19 cellular contexts compared by ENCODE assay signal in genomic region chr10:51224610-51225230, GRCh38.
A peak's percentile ranks its signal among the peaks of the same experiment; 100 is the strongest.
DNase-seq lines count a peak whose midpoint lies in the region; ATAC-seq and TF ChIP-seq lines count a peak whose summit lies in the region.
"Had no signal": no experiment of that assay in that cellular context is flagged by ENCODE, and none has a peak within 500 bp of the region (broad histone marks: within the 10 kb centered on the region; RNA-seq: fewer than 3 reads in every experiment).

No MANE protein-coding gene starts in this region.

- no peak overlapping the region for H3K9ac ChIP-seq in muscle layer of colon (ENCODE audit: low read length)
- H3K9ac ChIP-seq: BLaER1, neural progenitor cell had no signal

- peak overlapping the region; percentile 31 for H3K27ac ChIP-seq in muscle layer of colon (ENCODE audit: low read depth, low read length)
- H3K27ac ChIP-seq: BLaER1, neural progenitor cell, SJCRH30, VCaP had no signal

- no peaks in the 10 kb centered on the region for H3K36me3 ChIP-seq in muscle layer of colon (ENCODE audit: insufficient read depth, low read length)
- H3K36me3 ChIP-seq: BLaER1, neural progenitor cell, SJCRH30 had no signal

- H3K36me3 Mint-ChIP-seq in activated naive CD8-positive, alpha-beta T cell treated with anti-CD3 and anti-CD28 coated beads, Interleukin-2, amount 50 U/mL, for 24 hours (ENCODE audit: low read depth) = no peaks in the 10 kb centered on the region
- H3K36me3 Mint-ChIP-seq: activated CD8-positive, alpha-beta memory T cell treated with anti-CD3 and anti-CD28 coated beads, Interleukin-2, amount 10 ng/mL, durations not matched to agents 7 days and 5 days; activated naive CD8-positive, alpha-beta T cell; neural progenitor cell; type B pancreatic cell had no signal

- POLR2A ChIA-PET in AG04449 (lab: Yijun Ruan, JAX) = no interaction called here

- H3K9me3 ChIP-seq in muscle layer of colon (ENCODE audit: low read length) = no peaks in the 10 kb centered on the region
- H3K9me3 ChIP-seq: BLaER1, SJCRH30 had no signal

- peak; percentile 77 for DNase-seq in AG04449 (ENCODE audit: low read depth, low spot score)
- peak; percentile 65 for DNase-seq in HFF-Myc (ENCODE audit: extremely low read depth, low read depth)
- DNase-seq in astrocyte of the spinal cord (ENCODE audit: low read depth, low spot score) = peak; percentile 47
- no peak for DNase-seq in NCI-H187 (lab: John Stamatoyannopoulos, UW)
- no peak for DNase-seq in activated naive CD8-positive, alpha-beta T cell treated with anti-CD3 and anti-CD28 coated beads, Interleukin-2, amount 50 U/mL, for 24 hours
- DNase-seq in activated effector memory CD4-positive, alpha-beta T cell treated with anti-CD3 and anti-CD28 coated beads, Interleukin-2, amount 50 U/mL, for 16 hours = no peak
- DNase-seq: activated CD8-positive, alpha-beta memory T cell treated with anti-CD3 and anti-CD28 coated beads, Interleukin-2, amount 10 ng/mL, durations not matched to agents 7 days and 5 days; cortex of kidney; KG1; NCI-H1694; NCI-H748 treated with DMSO at 0.1 percent for 48 hours; SJCRH30 had no signal

- in situ Hi-C loops in astrocyte of the spinal cord (cut with HindIII; ENCODE audit: low sequenced_read_pairs) = no loop called here

- no peak overlapping the region for H3K27ac Mint-ChIP-seq in activated naive CD8-positive, alpha-beta T cell treated with anti-CD3 and anti-CD28 coated beads, Interleukin-2, amount 50 U/mL, for 24 hours
- H3K27ac Mint-ChIP-seq: activated CD8-positive, alpha-beta memory T cell treated with anti-CD3 and anti-CD28 coated beads, Interleukin-2, amount 10 ng/mL, durations not matched to agents 7 days and 5 days; activated naive CD8-positive, alpha-beta T cell; neural progenitor cell; type B pancreatic cell had no signal

- ATAC-seq in GM21576 (IDR thresholded peaks at IDR 0.05; ENCODE audit: unreplicated experiment) = no peak
- no peak for ATAC-seq in activated naive CD8-positive, alpha-beta T cell treated with anti-CD3 and anti-CD28 coated beads, Interleukin-2, amount 50 U/mL, for 24 hours
- ATAC-seq: activated CD8-positive, alpha-beta memory T cell treated with anti-CD3 and anti-CD28 coated beads, Interleukin-2, amount 10 ng/mL, durations not matched to agents 7 days and 5 days had no signal

- H3K4me1 Mint-ChIP-seq in activated naive CD8-positive, alpha-beta T cell treated with anti-CD3 and anti-CD28 coated beads, Interleukin-2, amount 50 U/mL, for 24 hours = no peaks in the 10 kb centered on the region
- H3K4me1 Mint-ChIP-seq: activated CD8-positive, alpha-beta memory T cell treated with anti-CD3 and anti-CD28 coated beads, Interleukin-2, amount 10 ng/mL, durations not matched to agents 7 days and 5 days; neural progenitor cell had no signal

- H3K27me3 Mint-ChIP-seq in activated naive CD8-positive, alpha-beta T cell treated with anti-CD3 and anti-CD28 coated beads, Interleukin-2, amount 50 U/mL, for 24 hours = no peaks in the 10 kb centered on the region
- H3K27me3 Mint-ChIP-seq: activated CD8-positive, alpha-beta memory T cell treated with anti-CD3 and anti-CD28 coated beads, Interleukin-2, amount 10 ng/mL, durations not matched to agents 7 days and 5 days; activated naive CD8-positive, alpha-beta T cell; type B pancreatic cell had no signal

- TF ChIP-seq CTCF in AG04449 (IDR thresholded peaks at IDR 0.05; ENCODE audit: insufficient read depth, low read length, missing control alignments) = no peak
- TF ChIP-seq CTCF in HFF-Myc (IDR thresholded peaks at IDR 0.05; ENCODE audit: low read depth, low read length, missing control alignments) = no peak
- no peak for TF ChIP-seq CTCF in astrocyte of the spinal cord (IDR thresholded peaks at IDR 0.05; ENCODE audit: low read depth, low read length)

- no peaks in the 10 kb centered on the region for H3K27me3 ChIP-seq in muscle layer of colon (ENCODE audit: control insufficient read depth in 1 of 2, insufficient read depth in 2 of 2, low read length in 2 of 2)
- H3K27me3 ChIP-seq: BLaER1, neural progenitor cell, SJCRH30 had no signal

- H3K4me3 Mint-ChIP-seq in activated naive CD8-positive, alpha-beta T cell treated with anti-CD3 and anti-CD28 coated beads, Interleukin-2, amount 50 U/mL, for 24 hours = no peak overlapping the region
- H3K4me3 Mint-ChIP-seq: activated CD8-positive, alpha-beta memory T cell treated with anti-CD3 and anti-CD28 coated beads, Interleukin-2, amount 10 ng/mL, durations not matched to agents 7 days and 5 days; activated naive CD8-positive, alpha-beta T cell; neural progenitor cell; type B pancreatic cell had no signal

- CTCF ChIA-PET in AG04449 (lab: Yijun Ruan, JAX) = no interaction called here

- H3K9me3 Mint-ChIP-seq in activated naive CD8-positive, alpha-beta T cell treated with anti-CD3 and anti-CD28 coated beads, Interleukin-2, amount 50 U/mL, for 24 hours = no peaks in the 10 kb centered on the region
- H3K9me3 Mint-ChIP-seq: neural progenitor cell, type B pancreatic cell had no signal

- H3K4me3 ChIP-seq in AG04449 (ENCODE audit: low read depth, low read length) (peak overlapping the region; percentile 15; the same call in 1 of the 2 replicates), HFF-Myc (replicated peaks; ENCODE audit: low read depth, low read length) (peak overlapping the region; percentile 17; the same call in 1 of the 2 replicates), astrocyte of the spinal cord (ENCODE audit: low read depth, low read length) (no peak overlapping the region), muscle layer of colon (ENCODE audit: low read depth in 1 of 2, low read length in 2 of 2) (peak overlapping the region in 1 of 2 donors; percentile 25)
- H3K4me3 ChIP-seq: BLaER1, neural progenitor cell, SJCRH30 had no signal

- H3K4me1 ChIP-seq in muscle layer of colon (ENCODE audit: insufficient read depth, low read length) = peaks cover 20% of the 10 kb centered on the region
- H3K4me1 ChIP-seq: SJCRH30 had no signal

Comparison
In these comparisons a context has a peak if more than half of its experiments do, and no peak if none do; other contexts are left out.
1. DNase-seq: peak in AG04449 (single experiment), HFF-Myc (single experiment) and astrocyte of the spinal cord (single experiment); none in NCI-H187 (0 of 2), activated naive CD8-positive, alpha-beta T cell treated with anti-CD3 and anti-CD28 coated beads, Interleukin-2, amount 50 U/mL, for 24 hours (single experiment) and activated effector memory CD4-positive, alpha-beta T cell treated with anti-CD3 and anti-CD28 coated beads, Interleukin-2, amount 50 U/mL, for 16 hours (single experiment).